ENCODE assay signal across 8 cellular contexts in the genomic region with DNA sequence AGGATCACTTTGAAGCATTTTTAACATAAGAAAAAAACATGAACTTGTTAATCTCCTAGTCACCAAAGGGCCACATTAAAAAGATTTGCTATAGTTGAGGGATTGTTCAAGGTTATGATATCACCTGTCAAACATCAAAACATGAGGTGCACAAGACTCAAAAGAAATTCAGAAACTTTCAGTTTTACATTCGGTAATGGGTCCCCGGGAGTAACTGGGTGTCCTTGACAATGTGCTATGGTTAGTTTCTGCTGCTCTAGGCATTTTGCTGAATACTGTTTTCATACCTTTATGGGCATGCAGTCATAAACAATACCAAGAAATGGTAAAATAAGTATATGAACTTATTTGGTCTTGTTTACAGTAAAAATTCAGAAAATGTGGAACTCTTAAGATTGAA.
"Had no signal": no experiment of that assay in that cellular context is flagged by ENCODE, and none has a peak within 500 bp of the region (broad histone marks: within the 10 kb centered on the region; RNA-seq: fewer than 3 reads in every experiment).

No MANE protein-coding gene starts in this region.

- DNase-seq: GDM1, GF-D8 had no signal

- FAIRE-seq: G401.6, GM12878, GM12891, GM12892, GM18507, GM19239 had no signal

- H3K4me3 ChIP-seq: GM12878 had no signal

- ATAC-seq: GM12878 had no signal
